ENCODE assay signal across 11 cellular contexts in genomic region chr1:115671176-115672062, GRCh38. TPM values are rescaled to one million over a fixed set of nuclear protein-coding genes. Genes with fewer than 3 reads are reported as not detected.
A peak's percentile ranks its signal among the peaks of the same experiment; 100 is the strongest.
DNase-seq lines count a peak whose midpoint lies in the region; TF ChIP-seq lines count a peak whose summit lies in the region.
"Had no signal": no experiment of that assay in that cellular context is flagged by ENCODE, and none has a peak within 500 bp of the region (broad histone marks: within the 10 kb centered on the region; RNA-seq: fewer than 3 reads in every experiment).

No MANE protein-coding gene starts in this region.

- peak; percentile 55 for DNase-seq in NCI-H146 (lab: John Stamatoyannopoulos, UW)
- DNase-seq in NCI-H146 treated with DMSO at 0.1 percent for 48 hours (lab: John Stamatoyannopoulos, UW; ENCODE audit: unreplicated experiment): no peak
- peak; percentile 29 to 54 for DNase-seq in SJCRH30
- DNase-seq in hepatocyte (ENCODE audit: low spot score): peak; percentile 77
- DNase-seq in transverse colon: peak; percentile 58
- DNase-seq in T-helper 2 cell treated with Interferon-gamma antibody and Interleukin-4, amounts not matched to agents 5 μg/mL and 100 μg/mL, for 36 hours (ENCODE audit: low spot score): no peak
- DNase-seq in SW 1271 (lab: John Stamatoyannopoulos, UW): no peak
- DNase-seq in GM23248: no peak
- DNase-seq: ACHN, NCI-H1694, T-helper 9 cell had no signal

- H3K4me3 Mint-ChIP-seq in T-helper 2 cell treated with Interferon-gamma antibody and Interleukin-4, amounts not matched to agents 5 μg/mL and 100 μg/mL, for 36 hours: no peak overlapping the region

- in situ Hi-C loops in transverse colon (cut with MboI; ENCODE audit: low pct_ligation_motif_present in 1 of 4, low pct_unique_long_range_greater_than_20kb in 1 of 4, low sequenced_read_pairs in 3 of 4) (no loop called here), GM23248 (cut with MboI) (no loop called here)

- H3K36me3 ChIP-seq in SJCRH30: peaks cover 5% of the 10 kb centered on the region
- no peaks in the 10 kb centered on the region for H3K36me3 ChIP-seq in hepatocyte (replicated peaks; ENCODE audit: insufficient read depth, low read depth)
- no peaks in the 10 kb centered on the region for H3K36me3 ChIP-seq in transverse colon
- H3K36me3 ChIP-seq in GM23248 (ENCODE audit: low read depth): peaks cover 11% of the 10 kb centered on the region; the same call in 1 of the 2 replicates

- H2AFZ ChIP-seq in hepatocyte (no peak overlapping the region), GM23248 (no peak overlapping the region)

- no peak for TF ChIP-seq POLR2A in transverse colon (IDR thresholded peaks at IDR 0.05)

- H3K4me1 ChIP-seq in SJCRH30 (peaks cover 44% of the 10 kb centered on the region), hepatocyte (ENCODE audit: insufficient read depth) (peaks cover 29% of the 10 kb centered on the region), transverse colon (peaks cover 11 to 33% (median 24%) of the 10 kb centered on the region in 4 donors), GM23248 (ENCODE audit: insufficient read depth) (peaks cover 19% of the 10 kb centered on the region)

- H3K27ac ChIP-seq in SJCRH30 (peak overlapping the region; percentile 72), hepatocyte (peak overlapping the region; percentile 91), transverse colon (peak overlapping the region; percentile 49 to 78 (median 68)), GM23248 (no peak overlapping the region)

- 0 out of 2 replicates have a peak, but pooled peaks cover 4% of the 10 kb centered on the region for H3K9me3 ChIP-seq in SJCRH30 (replicated peaks)
- no peaks in the 10 kb centered on the region for H3K9me3 ChIP-seq in hepatocyte (ENCODE audit: low read depth)
- no peaks in the 10 kb centered on the region for H3K9me3 ChIP-seq in transverse colon
- H3K9me3 ChIP-seq in GM23248 (ENCODE audit: low read depth): no peaks in the 10 kb centered on the region

- intact Hi-C loops in transverse colon (cut with DNase I; ENCODE audit: low total_unique reads): no loop called here

- TF ChIP-seq EP300 in transverse colon (IDR thresholded peaks at IDR 0.05; ENCODE audit: low read depth): no peak

- H3K36me3 Mint-ChIP-seq in T-helper 2 cell treated with Interferon-gamma antibody and Interleukin-4, amounts not matched to agents 5 μg/mL and 100 μg/mL, for 36 hours (ENCODE audit: low read depth): peaks cover 36% of the 10 kb centered on the region

- H3K9me3 Mint-ChIP-seq in T-helper 2 cell treated with Interferon-gamma antibody and Interleukin-4, amounts not matched to agents 5 μg/mL and 100 μg/mL, for 36 hours: peaks cover 13% of the 10 kb centered on the region

- H3K4me2 ChIP-seq in hepatocyte (peak overlapping the region; percentile 25), GM23248 (ENCODE audit: unreplicated experiment) (no peak overlapping the region)

- H3K27me3 ChIP-seq in SJCRH30 (no peaks in the 10 kb centered on the region), hepatocyte (no peaks in the 10 kb centered on the region), transverse colon (no peaks in the 10 kb centered on the region), GM23248 (replicated peaks; ENCODE audit: insufficient read depth) (no peaks in the 10 kb centered on the region)

- H3K9ac ChIP-seq in GM23248: no peak overlapping the region

- WGBS in hepatocyte (ENCODE audit: low lambda C conversion rate, missing lambda C conversion rate): 68% methylated on average over 20 of the region's 20 CpGs
- WGBS in transverse colon (ENCODE audit: low coverage in 1 of 2), 2 donors: 62% methylated on average over 16 of the region's 20 CpGs; no CpG with 5 or more reads in 1 of the 2 donors
- 91% methylated on average over 20 of the region's 20 CpGs for WGBS in GM23248 (ENCODE audit: low coverage in 1 of 2, low lambda C conversion rate in 2 of 2, missing lambda C conversion rate in 2 of 2), 2 experiments

- H3K4me3 ChIP-seq in SJCRH30 (no peak overlapping the region), hepatocyte (no peak overlapping the region), transverse colon (no peak overlapping the region), GM23248 (no peak overlapping the region)

- H3K9me2 ChIP-seq in hepatocyte (replicated peaks; ENCODE audit: insufficient read depth): no peaks in the 10 kb centered on the region
- H3K9me2 ChIP-seq in GM23248 (ENCODE audit: insufficient read depth): no peaks in the 10 kb centered on the region

- peaks cover 22% of the 10 kb centered on the region for H3F3A ChIP-seq in GM23248 (ENCODE audit: insufficient read depth)

- H3K27ac Mint-ChIP-seq in T-helper 2 cell treated with Interferon-gamma antibody and Interleukin-4, amounts not matched to agents 5 μg/mL and 100 μg/mL, for 36 hours: no peak overlapping the region

- no peaks in the 10 kb centered on the region for H3K27me3 Mint-ChIP-seq in T-helper 2 cell treated with Interferon-gamma antibody and Interleukin-4, amounts not matched to agents 5 μg/mL and 100 μg/mL, for 36 hours (ENCODE audit: low read depth)

- H3K4me1 Mint-ChIP-seq in T-helper 2 cell treated with Interferon-gamma antibody and Interleukin-4, amounts not matched to agents 5 μg/mL and 100 μg/mL, for 36 hours (ENCODE audit: low read depth): peaks cover 30% of the 10 kb centered on the region

- H4K20me1 ChIP-seq in hepatocyte (ENCODE audit: insufficient read depth, poor library complexity, severe bottlenecking): no peaks in the 10 kb centered on the region
- no peaks in the 10 kb centered on the region for H4K20me1 ChIP-seq in GM23248 (ENCODE audit: insufficient read depth)

- peaks cover 9% of the 10 kb centered on the region for H3K79me2 ChIP-seq in hepatocyte
- no peaks in the 10 kb centered on the region for H3K79me2 ChIP-seq in GM23248 (ENCODE audit: insufficient read depth)

- TF ChIP-seq CTCF in hepatocyte (IDR thresholded peaks at IDR 0.05; ENCODE audit: poor library complexity): no peak
- peak in 1 of 5 experiments; percentile 18 for TF ChIP-seq CTCF in transverse colon (IDR thresholded peaks at IDR 0.05)

RNA-seq across cellular contexts. Expression of gene VANGL1, which starts 29.6 kb away (rescaled TPM):
- total RNA-seq in SJCRH30 (2014; rRNA removed; shearing (Covaris generic)): 16.2 and 16.8 TPM in 2 replicates
- total RNA-seq in hepatocyte (10.6 and 12.1 TPM in 2 replicates), transverse colon (10 to 100 TPM in 3 of 4 donors, 1 to 10 TPM in 1; 5.6 to 26.9 (median 16.9) TPM)
- polyA plus RNA-seq in hepatocyte (9.3 and 11.6 TPM in 2 replicates), GM23248 (2016; fragmentation: Nextera tagmentation; extraction: Ambion mirVana) (13.8 and 14.7 TPM in 2 replicates)
- 11.7 and 12.9 TPM in 2 replicates for total RNA-seq in GM23248 (2014; rRNA removed; shearing (Covaris generic))

Comparison
In these comparisons a context has a peak if more than half of its experiments do, and no peak if none do; other contexts are left out.
1. DNase-seq: peak in NCI-H146 (single experiment), SJCRH30 (2 of 2), hepatocyte (single experiment) and transverse colon (single experiment); none in NCI-H146 treated with DMSO at 0.1 percent for 48 hours (single experiment), T-helper 2 cell treated with Interferon-gamma antibody and Interleukin-4, amounts not matched to agents 5 μg/mL and 100 μg/mL, for 36 hours (single experiment), SW 1271 (0 of 2) and GM23248 (single experiment).